In the genomic region with DNA sequence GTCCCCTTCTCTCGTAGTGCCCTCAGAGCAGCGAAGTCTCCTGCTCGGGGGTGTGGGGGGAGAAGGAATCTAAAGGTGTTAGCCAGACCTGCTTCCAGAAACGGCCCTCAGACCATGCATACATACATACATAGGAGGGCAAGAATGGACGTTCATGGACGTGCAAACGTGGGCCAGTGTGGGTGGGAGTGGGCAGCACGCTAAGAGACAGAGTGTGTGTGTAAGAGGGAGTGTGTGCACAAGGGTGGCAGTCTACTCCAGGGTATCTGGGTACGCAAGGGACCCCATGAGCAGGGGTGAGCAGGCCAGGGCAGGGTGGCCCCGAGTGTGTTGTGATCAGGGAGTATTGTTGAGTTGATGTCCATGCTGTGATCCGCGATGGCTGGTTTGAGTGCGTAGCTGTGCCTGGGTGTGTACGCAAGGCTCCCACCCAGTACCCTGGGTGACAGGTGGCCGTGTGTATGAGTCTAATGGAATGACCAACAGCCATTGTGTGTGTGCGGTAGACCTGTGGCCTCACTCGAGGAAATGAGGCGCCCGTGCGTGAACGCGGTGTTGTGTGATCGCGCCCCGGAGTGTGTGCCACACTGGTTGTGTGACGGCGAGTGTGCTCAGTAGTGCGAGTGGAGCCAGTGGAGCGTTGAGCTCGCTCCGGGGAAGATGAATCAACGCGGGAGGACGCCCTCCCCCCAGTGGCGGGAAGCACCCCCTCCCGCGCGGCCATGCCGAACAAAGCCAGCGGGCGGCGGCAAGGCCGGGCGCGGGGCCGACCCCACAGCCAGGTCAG, we compare ENCODE assay signal across 9 cellular contexts. TPM values are rescaled to one million over a fixed set of nuclear protein-coding genes. Genes with fewer than 3 reads are reported as not detected.
DNase-seq lines count a peak whose midpoint lies in the region; ATAC-seq and TF ChIP-seq lines count a peak whose summit lies in the region.
"Had no signal": no experiment of that assay in that cellular context is flagged by ENCODE, and none has a peak within 500 bp of the region (broad histone marks: within the 10 kb centered on the region; RNA-seq: fewer than 3 reads in every experiment).

No MANE protein-coding gene starts in this region.

- peaks cover 0 to 14% (median 0%) of the 10 kb centered on the region in 11 experiments; a peak in 5 of 22 replicates for H3K36me3 ChIP-seq in BLaER1 treated with 17β-estradiol and CSF1 and Interleukin-3, amounts not matched to agents 10 nM and 100 nM
- H3K36me3 ChIP-seq in ascending aorta (no peaks in the 10 kb centered on the region), right lobe of liver (no peaks in the 10 kb centered on the region), urinary bladder (ENCODE audit: insufficient read depth) (no peaks in the 10 kb centered on the region)

- 84% methylated on average over 7 of the region's 46 CpGs for WGBS in right lobe of liver (ENCODE audit: insufficient coverage, low coverage, low lambda C conversion rate, missing lambda C conversion rate)
- 28% methylated on average over 46 of the region's 46 CpGs for WGBS in urinary bladder

- peaks cover 0 to 56% (median 49%) of the 10 kb centered on the region in 11 experiments; a peak in 20 of 22 replicates for H4K20me1 ChIP-seq in BLaER1 treated with 17β-estradiol and CSF1 and Interleukin-3, amounts not matched to agents 10 nM and 100 nM

- no peaks in the 10 kb centered on the region for H3K9me3 ChIP-seq in BLaER1 treated with 17β-estradiol and CSF1 and Interleukin-3, amounts not matched to agents 10 nM and 100 nM (replicated peaks in 1 of 11)
- H3K9me3 ChIP-seq in ascending aorta (no peaks in the 10 kb centered on the region), right lobe of liver (no peaks in the 10 kb centered on the region)

- H3K27ac ChIP-seq in BLaER1 treated with 17β-estradiol and CSF1 and Interleukin-3, amounts not matched to agents 10 nM and 100 nM = peak overlapping the region in 8 of 11 experiments; percentile 78 to 86 (median 82); a peak in 13 of 22 replicates
- H3K27ac ChIP-seq in ascending aorta (no peak overlapping the region), right lobe of liver (no peak overlapping the region), urinary bladder (ENCODE audit: low read depth) (no peak overlapping the region)

- peak; percentile 2 for ATAC-seq in GM19397 (IDR thresholded peaks at IDR 0.05; ENCODE audit: unreplicated experiment)
- no peak for ATAC-seq in right lobe of liver

- peaks cover 14 to 51% (median 42%) of the 10 kb centered on the region in 10 experiments; a peak in 19 of 20 replicates for H3K4me1 ChIP-seq in BLaER1 treated with 17β-estradiol and CSF1 and Interleukin-3, amounts not matched to agents 10 nM and 100 nM
- peaks cover 0 to 4% of the 10 kb centered on the region in 2 donors for H3K4me1 ChIP-seq in ascending aorta
- peaks cover 0 to 5% (median 2%) of the 10 kb centered on the region in 4 donors for H3K4me1 ChIP-seq in right lobe of liver
- peaks cover 3% of the 10 kb centered on the region for H3K4me1 ChIP-seq in urinary bladder (ENCODE audit: insufficient read depth)

- peak overlapping the region; percentile 72 to 99 (median 95) for H3K4me2 ChIP-seq in BLaER1 treated with 17β-estradiol and CSF1 and Interleukin-3, amounts not matched to agents 10 nM and 100 nM

- peak overlapping the region; percentile 55 to 89 (median 84); a peak in 20 of 22 replicates for H3K9ac ChIP-seq in BLaER1 treated with 17β-estradiol and CSF1 and Interleukin-3, amounts not matched to agents 10 nM and 100 nM

- peaks cover 0 to 4% (median 3%) of the 10 kb centered on the region in 11 experiments; a peak in 3 of 22 replicates for H3K27me3 ChIP-seq in BLaER1 treated with 17β-estradiol and CSF1 and Interleukin-3, amounts not matched to agents 10 nM and 100 nM
- peaks cover 12% of the 10 kb centered on the region for H3K27me3 ChIP-seq in ascending aorta
- no peaks in the 10 kb centered on the region for H3K27me3 ChIP-seq in right lobe of liver

- peak overlapping the region; percentile 70 to 86 (median 78) for H3K4me3 ChIP-seq in BLaER1 treated with 17β-estradiol and CSF1 and Interleukin-3, amounts not matched to agents 10 nM and 100 nM
- peak overlapping the region; percentile 48 for H3K4me3 ChIP-seq in Jurkat, Clone E6-1 (ENCODE audit: low read length)
- H3K4me3 ChIP-seq in ascending aorta (peak overlapping the region; percentile 63 to 77), right lobe of liver (peak overlapping the region; percentile 37 to 62 (median 39)), urinary bladder (ENCODE audit: low read depth, low read length) (peak overlapping the region; percentile 67)

- no peak for TF ChIP-seq POLR2A in right lobe of liver (IDR thresholded peaks at IDR 0.05)

- intact Hi-C loops in ascending aorta (cut with DNase I) (no loop called here), right lobe of liver (cut with DNase I) (no loop called here)

- TF ChIP-seq CTCF in ascending aorta (IDR thresholded peaks at IDR 0.05) (no peak), right lobe of liver (IDR thresholded peaks at IDR 0.05) (no peak)

- DNase-seq in Jurkat, Clone E6-1 (ENCODE audit: low read depth, low spot score) = no peak
- no peak for DNase-seq in ascending aorta (ENCODE audit: low spot score in 2 of 2)
- DNase-seq in right lobe of liver = no peak
- no peak for DNase-seq in NCI-H446 treated with DMSO at 0.1 percent for 48 hours (lab: John Stamatoyannopoulos, UW)
- no peak for DNase-seq in cerebellar cortex (ENCODE audit: low spot score)

RNA-seq across cellular contexts. Expression of a gene that starts 0.8 kb away (rescaled TPM):
- polyA plus RNA-seq in Jurkat, Clone E6-1 (2012; ENCODE audit: insufficient read depth, insufficient read length) = 8.2 TPM
- total RNA-seq in ascending aorta (not detected), right lobe of liver (under 1 TPM; 0.05 to 0.99 (median 0.30) TPM), urinary bladder (1.3 TPM)
- 0.42 TPM for polyA plus RNA-seq in urinary bladder

RNA-seq across cellular contexts. Expression of a gene that starts 21.2 kb away (rescaled TPM):
- polyA plus RNA-seq in Jurkat, Clone E6-1 (2012; ENCODE audit: insufficient read depth, insufficient read length) = 3.1 TPM
- total RNA-seq in ascending aorta (not detected), right lobe of liver (not detected), urinary bladder (not detected)
- polyA plus RNA-seq in urinary bladder = 0.08 TPM

RNA-seq across cellular contexts. Expression of a gene that starts 21.3 kb away (rescaled TPM):
- polyA plus RNA-seq in Jurkat, Clone E6-1 (2012; ENCODE audit: insufficient read depth, insufficient read length) = not detected
- total RNA-seq in ascending aorta (not detected), right lobe of liver (not detected), urinary bladder (not detected)
- not detected for polyA plus RNA-seq in urinary bladder
- total RNA-seq: LHCN-M2 had no signal

RNA-seq across cellular contexts. Expression of a gene that starts 38.2 kb away (rescaled TPM):
- polyA plus RNA-seq in Jurkat, Clone E6-1 (2012; ENCODE audit: insufficient read depth, insufficient read length) = 20.1 TPM
- total RNA-seq in ascending aorta = 32.7 TPM
- 10 to 100 TPM; 10.9 to 20.8 (median 13.6) TPM for total RNA-seq in right lobe of liver
- total RNA-seq in urinary bladder = 19.3 TPM
- 26.3 TPM for polyA plus RNA-seq in urinary bladder

RNA-seq across cellular contexts. Expression of a gene that starts 60.0 kb away (rescaled TPM):
- polyA plus RNA-seq in Jurkat, Clone E6-1 (2012; ENCODE audit: insufficient read depth, insufficient read length) = 0.20 TPM
- total RNA-seq in ascending aorta = not detected
- 10 to 100 TPM in 4 of 6 experiments, 1 to 10 TPM in 2; 6.8 to 89.2 (median 41.2) TPM for total RNA-seq in right lobe of liver
- not detected for total RNA-seq in urinary bladder
- not detected for polyA plus RNA-seq in urinary bladder
- total RNA-seq: LHCN-M2 had no signal

Comparison
In these comparisons a context has a peak if more than half of its experiments do, and no peak if none do; other contexts are left out.
1. H3K27ac ChIP-seq: peak in BLaER1 treated with 17β-estradiol and CSF1 and Interleukin-3, amounts not matched to agents 10 nM and 100 nM (8 of 11); none in ascending aorta (0 of 2), right lobe of liver (0 of 3) and urinary bladder (single experiment).
2. Peak in every context shown above with its lines, with median percentiles within 50 percentile points of each other: H3K4me3 ChIP-seq.